ENCODE assay signal across 17 cellular contexts in genomic region chr10:28903063-28903462, GRCh38.
DNase-seq lines count a peak whose midpoint lies in the region; ATAC-seq and TF ChIP-seq lines count a peak whose summit lies in the region.
"Had no signal": no experiment of that assay in that cellular context is flagged by ENCODE, and none has a peak within 500 bp of the region (broad histone marks: within the 10 kb centered on the region; RNA-seq: fewer than 3 reads in every experiment).

No MANE protein-coding gene starts in this region.

- no peaks in the 10 kb centered on the region for H3K9me3 Mint-ChIP-seq in mesothelial cell of epicardium
- H3K9me3 Mint-ChIP-seq: CD4-positive, alpha-beta memory T cell; HFFc6 had no signal

- peak overlapping the region; percentile 56 for H3K27ac ChIP-seq in 22Rv1
- H3K27ac ChIP-seq in C4-2B = peak overlapping the region; percentile 56
- H3K27ac ChIP-seq in lower lobe of right lung = no peak overlapping the region

- no peaks in the 10 kb centered on the region for H3K27me3 Mint-ChIP-seq in mesothelial cell of epicardium (ENCODE audit: low read depth)
- H3K27me3 Mint-ChIP-seq: CD4-positive, alpha-beta memory T cell had no signal

- no peak overlapping the region for H3K4me3 Mint-ChIP-seq in mesothelial cell of epicardium
- H3K4me3 Mint-ChIP-seq: CD14-positive monocyte; CD4-positive, alpha-beta memory T cell; GM23338; HFFc6 had no signal

- H3K36me3 Mint-ChIP-seq in mesothelial cell of epicardium = no peaks in the 10 kb centered on the region
- H3K36me3 Mint-ChIP-seq: CD14-positive monocyte; CD4-positive, alpha-beta memory T cell had no signal

- TF ChIP-seq CTCF in 22Rv1 (IDR thresholded peaks at IDR 0.05) (no peak), C4-2B (conservative IDR thresholded peaks at IDR 0.05) (no peak), mesothelial cell of epicardium (IDR thresholded peaks at IDR 0.05; ENCODE audit: unreplicated experiment) (no peak), lower lobe of right lung (IDR thresholded peaks at IDR 0.05) (no peak)

- H3K4me1 Mint-ChIP-seq in mesothelial cell of epicardium = peaks cover 49% of the 10 kb centered on the region
- H3K4me1 Mint-ChIP-seq: CD14-positive monocyte; CD4-positive, alpha-beta memory T cell; GM23338 had no signal

- H3K27me3 ChIP-seq in lower lobe of right lung (ENCODE audit: low read depth) = no peaks in the 10 kb centered on the region

- peak overlapping the region; percentile 61 for H3K27ac Mint-ChIP-seq in mesothelial cell of epicardium
- H3K27ac Mint-ChIP-seq: CD14-positive monocyte, GM23338, HFFc6 had no signal

- no peaks in the 10 kb centered on the region for H3K36me3 ChIP-seq in lower lobe of right lung

- H3K9me3 ChIP-seq in lower lobe of right lung = no peaks in the 10 kb centered on the region

- ATAC-seq in lower lobe of right lung = no peak
- ATAC-seq in HG02973 (IDR thresholded peaks at IDR 0.05; ENCODE audit: unreplicated experiment) = no peak
- no peak for ATAC-seq in left colon
- ATAC-seq in HG03521 (IDR thresholded peaks at IDR 0.05; ENCODE audit: unreplicated experiment) = no peak
- ATAC-seq: GM23338 had no signal

- DNase-seq in fibroblast of peridontal ligament (ENCODE audit: extremely low read depth) = peak; percentile 39
- DNase-seq in mesothelial cell of epicardium (ENCODE audit: low spot score in 2 of 2, unreplicated experiment in 2 of 2) = no peak
- DNase-seq in lower lobe of right lung = no peak
- DNase-seq in left colon = no peak
- DNase-seq: AML-193; CD4-positive, alpha-beta memory T cell; DMS153; DMS79; GDM1; HCEC 1CT; HFFc6 had no signal

- intact Hi-C loops in lower lobe of right lung (cut with DNase I) = no loop called here
- intact Hi-C loops in left colon (cut with DNase I, micrococcal nuclease) = no loop called here

- H3K4me3 ChIP-seq in lower lobe of right lung = no peak overlapping the region
- H3K4me3 ChIP-seq: GM23338 had no signal

- H3K4me1 ChIP-seq in lower lobe of right lung = no peaks in the 10 kb centered on the region
